Comparison of ENCODE assay signal across 12 cellular contexts in genomic region chr15:85555875-85556617, GRCh38.
DNase-seq lines count a peak whose midpoint lies in the region; ATAC-seq, FAIRE-seq and TF ChIP-seq lines count a peak whose summit lies in the region.
"Had no signal": no experiment of that assay in that cellular context is flagged by ENCODE, and none has a peak within 500 bp of the region (broad histone marks: within the 10 kb centered on the region; RNA-seq: fewer than 3 reads in every experiment).

No MANE protein-coding gene starts in this region.

- H3K4me3 ChIP-seq in A549: no peak overlapping the region
- no peak overlapping the region for H3K4me3 ChIP-seq in foreskin fibroblast (ENCODE audit: low read depth in 1 of 2, low read length in 2 of 2)
- H3K4me3 ChIP-seq: BLaER1 had no signal

- no peak for TF ChIP-seq EP300 in A549 (IDR thresholded peaks at IDR 0.05)

- no peak for TF ChIP-seq POLR2A in A549 (IDR thresholded peaks at IDR 0.05; ENCODE audit: low read length)

- no peak for ATAC-seq in A549
- ATAC-seq in GM19025 (IDR thresholded peaks at IDR 0.05; ENCODE audit: low read depth, unreplicated experiment): peak; percentile 74
- peak; percentile 84 for ATAC-seq in HG02943 (IDR thresholded peaks at IDR 0.05; ENCODE audit: low read depth, unreplicated experiment)
- ATAC-seq: esophagus mucosa, left lobe of liver had no signal

- CTCF ChIA-PET in A549 (lab: Yijun Ruan, JAX): interaction anchor here (1.7 to 3.0 kb wide), 4 partner anchors 18 to 225 kb away, joined by 4 to 11 read pairs (median 6); no protein-coding TSS in a partner anchor

- H3K27ac ChIP-seq in A549 (no peak overlapping the region; a peak in 1 of 6 replicates), VCaP (peak overlapping the region; percentile 57)
- H3K27ac ChIP-seq: BLaER1 had no signal

- in situ Hi-C loops in G401 (cut with HindIII; ENCODE audit: low sequenced_read_pairs): no loop called here

- TF ChIP-seq CTCF in A549 (IDR thresholded peaks at IDR 0.05) (no peak), VCaP (conservative IDR thresholded peaks at IDR 0.05) (no peak), foreskin fibroblast (IDR thresholded peaks at IDR 0.05; ENCODE audit: low read depth, low read length) (no peak)

- H3K9me3 ChIP-seq in A549: no peaks in the 10 kb centered on the region

- H3K4me2 ChIP-seq in A549: no peak overlapping the region

- no peak for TF ChIP-seq RAD21 in A549 (conservative IDR thresholded peaks at IDR 0.05 in 1 of 2, IDR thresholded peaks at IDR 0.05 in 1 of 2)

- POLR2A ChIA-PET in A549 (lab: Yijun Ruan, JAX): no interaction called here

- no peaks in the 10 kb centered on the region; the same call in 2 of the 3 replicates for H3K4me1 ChIP-seq in A549

- WGBS in A549 (ENCODE audit: missing lambda C conversion rate): 88% methylated on average over 5 of the region's 5 CpGs

- DNase-seq in A549 (ENCODE audit: low read depth in 1 of 2, low spot score in 1 of 2): no peak
- no peak for DNase-seq in stimulated activated CD4-positive, alpha-beta T cell treated with anti-CD3 and anti-CD28 coated beads, Interleukin-2, amount 100 ng/mL, for 24 hours
- DNase-seq in G401 (ENCODE audit: low spot score): no peak
- DNase-seq in foreskin fibroblast: no peak
- DNase-seq in NCI-H226: no peak
- DNase-seq: aorta had no signal

- peak; percentile 51 for FAIRE-seq in A549 (lab: Jason Lieb, UNC)

TF ChIP-seq in A549, 52 proteins besides CTCF, POLR2A, EP300 and RAD21:
- TF ChIP-seq CEBPB (IDR thresholded peaks at IDR 0.05) (no peak), NFE2L2 (conservative IDR thresholded peaks at IDR 0.05; ENCODE audit: low read length) (no peak), ZC3H11A (IDR thresholded peaks at IDR 0.05) (no peak), JUNB (IDR thresholded peaks at IDR 0.05) (no peak), BCL3 (IDR thresholded peaks at IDR 0.05) (no peak), MAZ (IDR thresholded peaks at IDR 0.05; ENCODE audit: borderline replicate concordance, low read depth, low read length) (no peak)

Comparison
In these comparisons a context has a peak if more than half of its experiments do, and no peak if none do; other contexts are left out.
1. ATAC-seq: peak in GM19025 (single experiment) and HG02943 (single experiment); none in A549 (0 of 2).